ENCODE assay signal across 17 cellular contexts in genomic region chr9:519579-519978, GRCh38.
"Had no signal": no experiment of that assay in that cellular context is flagged by ENCODE, and none has a peak within 500 bp of the region (broad histone marks: within the 10 kb centered on the region; RNA-seq: fewer than 3 reads in every experiment).

No MANE protein-coding gene starts in this region.

- H3K4me3 Mint-ChIP-seq: brain; central memory CD8-positive, alpha-beta T cell; immature natural killer cell; natural killer cell treated with Interleukin-12 subunit alpha and Interleukin-12 subunit beta and Interleukin-15 and Interleukin-18, amount 100 ng/mL, for 72 hours; T-helper 1 cell treated with Interleukin-12 subunit alpha and Interleukin-12 subunit beta and Interleukin-4 antibody, amounts not matched to agents 30 μg/mL and 1 μg/mL, for 36 hours; WTC11 had no signal

- DNase-seq: activated CD4-positive, alpha-beta T cell treated with anti-CD3 and anti-CD28 coated beads for 4 hours; cortex of kidney; effector CD4-positive, alpha-beta T cell; glutamatergic neuron; immature natural killer cell; occipital lobe; spleen; stomach; testis had no signal

- H3K4me3 ChIP-seq: esophagus muscularis mucosa, prostate gland, spleen, stomach, testis had no signal

- ATAC-seq: natural killer cell treated with Interleukin-12 subunit alpha and Interleukin-12 subunit beta and Interleukin-15 and Interleukin-18, amount 100 ng/mL, for 72 hours; sciatic nerve; WTC11 had no signal

- H3K27me3 ChIP-seq: esophagus muscularis mucosa, spleen, stomach, testis had no signal

- H3K27ac Mint-ChIP-seq: immature natural killer cell; natural killer cell treated with Interleukin-12 subunit alpha and Interleukin-12 subunit beta and Interleukin-15 and Interleukin-18, amount 100 ng/mL, for 72 hours; T-helper 1 cell treated with Interleukin-12 subunit alpha and Interleukin-12 subunit beta and Interleukin-4 antibody, amounts not matched to agents 30 μg/mL and 1 μg/mL, for 36 hours; WTC11 had no signal

- H3K4me1 ChIP-seq: prostate gland, spleen, testis had no signal

- H3K36me3 Mint-ChIP-seq: immature natural killer cell; natural killer cell treated with Interleukin-12 subunit alpha and Interleukin-12 subunit beta and Interleukin-15 and Interleukin-18, amount 100 ng/mL, for 72 hours had no signal

- H3K36me3 ChIP-seq: esophagus muscularis mucosa, prostate gland, spleen, stomach had no signal

- H3K9me3 ChIP-seq: esophagus muscularis mucosa, prostate gland, spleen, stomach, testis had no signal

- H3K27ac ChIP-seq: esophagus muscularis mucosa, spleen, stomach, testis had no signal

- H3K27me3 Mint-ChIP-seq: central memory CD8-positive, alpha-beta T cell had no signal

- H3K9me3 Mint-ChIP-seq: natural killer cell treated with Interleukin-12 subunit alpha and Interleukin-12 subunit beta and Interleukin-15 and Interleukin-18, amount 100 ng/mL, for 72 hours; T-helper 1 cell treated with Interleukin-12 subunit alpha and Interleukin-12 subunit beta and Interleukin-4 antibody, amounts not matched to agents 30 μg/mL and 1 μg/mL, for 36 hours had no signal
